Comparison of ENCODE assay signal across 12 cellular contexts in the genomic region with DNA sequence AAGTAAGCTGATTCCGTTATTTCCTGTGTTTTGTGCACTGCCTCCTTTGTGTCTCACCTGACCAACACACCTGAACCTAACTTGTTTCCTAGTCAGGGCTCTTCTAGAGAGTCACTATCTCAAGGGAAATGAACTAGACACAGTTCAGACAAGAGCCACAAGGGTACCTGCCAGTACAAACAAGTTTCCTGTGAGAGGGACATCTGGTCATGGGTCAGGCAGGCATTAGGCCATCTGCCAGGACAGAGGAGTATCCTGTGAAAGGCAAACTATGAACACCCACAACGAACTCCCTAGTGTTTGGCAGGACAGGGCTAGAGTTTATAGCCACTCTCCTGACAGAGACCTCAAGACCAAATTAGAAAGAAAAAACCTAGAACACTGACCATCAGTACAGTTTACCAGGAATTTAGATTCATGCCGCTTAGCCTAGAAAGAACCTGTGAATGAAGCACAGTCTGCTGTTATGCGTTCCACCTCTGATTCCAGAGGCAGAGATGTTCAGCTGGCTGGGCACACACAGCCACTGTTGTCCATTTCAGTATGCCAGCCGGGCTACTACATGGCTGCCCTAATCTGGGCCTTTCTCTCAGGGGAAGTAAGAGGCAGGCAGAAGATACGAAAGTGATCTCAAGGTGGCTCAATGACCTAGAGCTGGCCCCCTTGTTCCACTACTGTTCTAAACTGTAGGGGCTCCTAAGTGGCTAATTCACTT. TPM values are rescaled to one million over a fixed set of nuclear protein-coding genes. Genes with fewer than 3 reads are reported as not detected.
DNase-seq lines count a peak whose midpoint lies in the region; ATAC-seq and TF ChIP-seq lines count a peak whose summit lies in the region.
"Had no signal": no experiment of that assay in that cellular context is flagged by ENCODE, and none has a peak within 500 bp of the region (broad histone marks: within the 10 kb centered on the region; RNA-seq: fewer than 3 reads in every experiment).

No MANE protein-coding gene starts in this region.

- WGBS in mammary epithelial cell (ENCODE audit: low coverage, missing lambda C conversion rate), result 78% methylated on average over 5 of the region's 6 CpGs

- intact Hi-C loops in MCF 10A (cut with micrococcal nuclease) (no loop called here), mammary epithelial cell (cut with micrococcal nuclease) (loop anchor here (10.0 kb wide), 1 partner anchor 263 kb away; no protein-coding TSS in a partner anchor)

- H3K9me3 Mint-ChIP-seq in MCF 10A (ENCODE audit: unreplicated experiment), result no peaks in the 10 kb centered on the region
- H3K9me3 Mint-ChIP-seq in activated T-helper 17 cell treated with anti-CD3 and anti-CD28 coated beads, Interleukin-2, amount 50 U/mL, for 72 hours, result no peaks in the 10 kb centered on the region
- no peaks in the 10 kb centered on the region for H3K9me3 Mint-ChIP-seq in immature natural killer cell
- H3K9me3 Mint-ChIP-seq in type B pancreatic cell, result no peaks in the 10 kb centered on the region

- H4K20me1 ChIP-seq in mammary epithelial cell (ENCODE audit: insufficient read depth, low read length), result peaks cover 2% of the 10 kb centered on the region

- H3K4me3 ChIP-seq in mammary epithelial cell (replicated peaks in 1 of 3; ENCODE audit: insufficient read depth in 1 of 3, low read depth in 2 of 3, low read length in 3 of 3), result no peak overlapping the region
- H3K4me3 ChIP-seq: ascending aorta had no signal

- dilution Hi-C loops in mammary epithelial cell (cut with HindIII; ENCODE audit: low sequenced_read_pairs), result no loop called here

- peaks cover 4% of the 10 kb centered on the region for H3K4me1 Mint-ChIP-seq in MCF 10A (ENCODE audit: insufficient read depth, unreplicated experiment)
- peaks cover 26% of the 10 kb centered on the region for H3K4me1 Mint-ChIP-seq in activated T-helper 17 cell treated with anti-CD3 and anti-CD28 coated beads, Interleukin-2, amount 50 U/mL, for 72 hours
- peaks cover 0 to 5% of the 10 kb centered on the region in 2 donors for H3K4me1 Mint-ChIP-seq in immature natural killer cell
- H3K4me1 Mint-ChIP-seq in type B pancreatic cell (ENCODE audit: unreplicated experiment), result no peaks in the 10 kb centered on the region

- H3K36me3 Mint-ChIP-seq in MCF 10A (ENCODE audit: insufficient read depth, unreplicated experiment), result peaks cover 90% of the 10 kb centered on the region
- peaks cover 100% of the 10 kb centered on the region for H3K36me3 Mint-ChIP-seq in activated T-helper 17 cell treated with anti-CD3 and anti-CD28 coated beads, Interleukin-2, amount 50 U/mL, for 72 hours (ENCODE audit: low read depth)
- H3K36me3 Mint-ChIP-seq in immature natural killer cell, result peaks cover 16 to 68% (median 29%) of the 10 kb centered on the region in 3 donors
- peaks cover 29% of the 10 kb centered on the region for H3K36me3 Mint-ChIP-seq in type B pancreatic cell

- peaks cover 55% of the 10 kb centered on the region for H3K36me3 ChIP-seq in mammary epithelial cell (ENCODE audit: insufficient read depth, low read length)

- no peaks in the 10 kb centered on the region for H3K9me3 ChIP-seq in mammary epithelial cell (replicated peaks; ENCODE audit: insufficient read depth, low read length)
- H3K9me3 ChIP-seq: ascending aorta had no signal

- TF ChIP-seq CTCF in MCF 10A (IDR thresholded peaks at IDR 0.05; ENCODE audit: unreplicated experiment) (no peak), mammary epithelial cell (conservative IDR thresholded peaks at IDR 0.05 in 1 of 2, IDR thresholded peaks at IDR 0.05 in 1 of 2; ENCODE audit: extremely low read depth in 1 of 2, insufficient read depth in 1 of 2, low read depth in 1 of 2, low read length in 2 of 2) (no peak), type B pancreatic cell (conservative IDR thresholded peaks at IDR 0.05) (no peak)

- no peak overlapping the region for H3K4me2 ChIP-seq in mammary epithelial cell (ENCODE audit: insufficient read depth, low read depth, low read length)

- POLR2A ChIA-PET in MCF 10A (lab: Yijun Ruan, JAX), result no interaction called here

- H3K27me3 Mint-ChIP-seq in MCF 10A (ENCODE audit: insufficient read depth, unreplicated experiment) (no peaks in the 10 kb centered on the region), immature natural killer cell (ENCODE audit: low read depth in 3 of 3) (no peaks in the 10 kb centered on the region), type B pancreatic cell (no peaks in the 10 kb centered on the region)
- H3K27me3 Mint-ChIP-seq in activated T-helper 17 cell treated with anti-CD3 and anti-CD28 coated beads, Interleukin-2, amount 50 U/mL, for 72 hours, result no peaks in the 10 kb centered on the region

- H3K27ac Mint-ChIP-seq in MCF 10A (ENCODE audit: low read depth, unreplicated experiment), result peak overlapping the region; percentile 76
- peak overlapping the region; percentile 91 for H3K27ac Mint-ChIP-seq in activated T-helper 17 cell treated with anti-CD3 and anti-CD28 coated beads, Interleukin-2, amount 50 U/mL, for 72 hours
- H3K27ac Mint-ChIP-seq in immature natural killer cell, result peak overlapping the region in 5 of 6 donors; percentile 1 to 51 (median 12)
- H3K27ac Mint-ChIP-seq in type B pancreatic cell, result peak overlapping the region; percentile 46

- no peak overlapping the region for H3K9ac ChIP-seq in mammary epithelial cell (ENCODE audit: insufficient read depth, low read length)

- no peak overlapping the region for H3K27ac ChIP-seq in mammary epithelial cell (ENCODE audit: insufficient read depth, low read depth, low read length)
- H3K27ac ChIP-seq: ascending aorta had no signal

- no peak overlapping the region for H2AFZ ChIP-seq in mammary epithelial cell (ENCODE audit: low read depth, low read length)

- CTCF ChIA-PET in MCF 10A (lab: Yijun Ruan, JAX) (interaction anchor here (0.6 to 2.1 kb wide), 4 partner anchors 15 to 321 kb away, joined by 3 to 9 read pairs (median 4); no protein-coding TSS in a partner anchor), mammary epithelial cell (lab: Charles Lee; ENCODE audit: low non-redundant PET) (no interaction called here)

- no TSS peak for BruUV-seq in MCF 10A (replicated peaks; lab: Mats Ljungman, UMichigan)
- BruUV-seq in mammary epithelial cell (replicated peaks; lab: Mats Ljungman, UMichigan), result no TSS peak

- peaks cover 9% of the 10 kb centered on the region for H3K79me2 ChIP-seq in mammary epithelial cell (ENCODE audit: insufficient read depth, low read length)

- H3K4me1 ChIP-seq in mammary epithelial cell (ENCODE audit: insufficient read depth, low read length), result no peaks in the 10 kb centered on the region
- H3K4me1 ChIP-seq: ascending aorta had no signal

- no peak for ATAC-seq in activated T-helper 17 cell treated with anti-CD3 and anti-CD28 coated beads, Interleukin-2, amount 50 U/mL, for 72 hours (replicated peaks)

- H3K4me3 Mint-ChIP-seq in MCF 10A (ENCODE audit: unreplicated experiment), result no peak overlapping the region
- peak overlapping the region; percentile 56 for H3K4me3 Mint-ChIP-seq in activated T-helper 17 cell treated with anti-CD3 and anti-CD28 coated beads, Interleukin-2, amount 50 U/mL, for 72 hours
- H3K4me3 Mint-ChIP-seq in immature natural killer cell, result no peak overlapping the region
- no peak overlapping the region for H3K4me3 Mint-ChIP-seq in type B pancreatic cell

- in situ Hi-C loops in mammary epithelial cell (cut with MboI; ENCODE audit: low sequenced_read_pairs in 2 of 2), result loop anchor here in 1 of 2 donors (10.0 kb wide), 1 partner anchor 323 kb away; no protein-coding TSS in a partner anchor

- no peak for DNase-seq in MCF 10A (ENCODE audit: unreplicated experiment)
- no peak for DNase-seq in mammary epithelial cell
- DNase-seq in immature natural killer cell, result no peak
- DNase-seq in type B pancreatic cell (ENCODE audit: extremely low spot score, unreplicated experiment), result no peak
- DNase-seq in NCI-H1048 (lab: John Stamatoyannopoulos, UW), result no peak
- no peak for DNase-seq in SHP77 (lab: John Stamatoyannopoulos, UW)
- no peak for DNase-seq in activated CD4-positive, alpha-beta T cell treated with anti-CD3 and anti-CD28 coated beads, Interleukin-2, amount 50 U/mL, for 4 hours
- DNase-seq: NCI-H1105, NCI-H82, substantia nigra had no signal

- no peaks in the 10 kb centered on the region for H3K27me3 ChIP-seq in mammary epithelial cell (ENCODE audit: insufficient read depth, low read length)
- H3K27me3 ChIP-seq: ascending aorta had no signal

RNA-seq across cellular contexts. Expression of gene GLG1, which starts 20.7 kb away (rescaled TPM):
- total RNA-seq in MCF 10A (2022) (99.1 and 132 TPM in 2 replicates), mammary epithelial cell (100 to 1,000 TPM; 108 to 150 TPM), type B pancreatic cell (ENCODE audit: low replicate concordance) (128 and 144 TPM in 2 replicates)
- polyA plus RNA-seq in mammary epithelial cell (84.6 TPM), immature natural killer cell (100 to 1,000 TPM in 1 of 3 donors, 10 to 100 TPM in 2; 80.8 to 190 (median 86.3) TPM)
- polyA minus RNA-seq in mammary epithelial cell, result 169 TPM
- total RNA-seq in activated T-helper 17 cell treated with anti-CD3 and anti-CD28 coated beads, Interleukin-2, amount 50 U/mL, for 72 hours, result 10 to 100 TPM; 62.6 to 74.1 TPM

RNA-seq across cellular contexts. Expression of gene RFWD3, which starts 39.0 kb away (rescaled TPM):
- total RNA-seq in MCF 10A (2022) (31.2 and 33.7 TPM in 2 replicates), mammary epithelial cell (10 to 100 TPM; 33.2 to 59.3 TPM), type B pancreatic cell (ENCODE audit: low replicate concordance) (35.2 and 51.8 TPM in 2 replicates)
- polyA plus RNA-seq in mammary epithelial cell (39.5 TPM), immature natural killer cell (10 to 100 TPM in 2 of 3 donors, 1 to 10 TPM in 1; 8.3 to 21.7 (median 14.5) TPM)
- 234 TPM for polyA minus RNA-seq in mammary epithelial cell
- total RNA-seq in activated T-helper 17 cell treated with anti-CD3 and anti-CD28 coated beads, Interleukin-2, amount 50 U/mL, for 72 hours, result 100 to 1,000 TPM in 1 of 2 donors, 10 to 100 TPM in 1; 71.5 to 109 TPM

Comparison
In these comparisons a context has a peak if more than half of its experiments do, and no peak if none do; other contexts are left out.
1. H3K27ac Mint-ChIP-seq: peak in every context shown above with its lines; median percentile 91 in activated T-helper 17 cell treated with anti-CD3 and anti-CD28 coated beads, Interleukin-2, amount 50 U/mL, for 72 hours; 76 in MCF 10A; 46 in type B pancreatic cell; 12 in immature natural killer cell.